20 cellular contexts compared by ENCODE assay signal in the genomic region with DNA sequence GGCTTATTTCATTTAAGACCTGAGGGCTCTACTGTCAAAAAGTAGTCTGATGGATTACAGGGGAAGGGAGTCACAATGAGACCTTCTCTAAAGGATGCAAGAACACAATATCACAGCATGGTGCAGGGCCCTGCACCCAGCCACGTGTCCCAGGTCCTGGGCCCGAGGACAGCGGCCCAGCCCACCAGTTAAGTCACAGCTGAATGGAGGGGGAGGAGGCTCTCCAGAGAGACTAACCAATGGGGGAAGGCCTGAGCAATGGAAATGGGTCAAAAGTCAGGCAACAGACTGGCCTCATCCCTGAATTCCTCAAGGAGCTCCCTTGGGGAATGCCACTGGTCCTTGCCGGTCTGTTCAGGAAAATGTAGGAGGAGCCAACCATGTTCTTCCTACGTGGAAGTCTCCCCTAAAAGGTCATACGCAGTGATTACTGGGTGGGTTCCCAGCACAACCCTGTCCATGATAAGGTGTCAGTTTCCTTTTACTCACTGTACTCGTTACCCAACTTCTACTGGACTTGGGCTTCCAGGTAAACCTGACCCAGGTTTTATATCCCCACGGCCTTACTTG. TPM values are rescaled to one million over a fixed set of nuclear protein-coding genes. Genes with fewer than 3 reads are reported as not detected.
DNase-seq lines count a peak whose midpoint lies in the region; ATAC-seq and TF ChIP-seq lines count a peak whose summit lies in the region.
"Had no signal": no experiment of that assay in that cellular context is flagged by ENCODE, and none has a peak within 500 bp of the region (broad histone marks: within the 10 kb centered on the region; RNA-seq: fewer than 3 reads in every experiment).

No MANE protein-coding gene starts in this region.

- WGBS in mesendoderm (ENCODE audit: extremely low coverage, insufficient coverage, low lambda C conversion rate): no CpG with 5 or more reads among the region's 8 CpGs

- TF ChIP-seq CTCF in GM23338 (conservative IDR thresholded peaks at IDR 0.05; ENCODE audit: low read depth in 2 of 2) (no peak), NB4 (IDR thresholded peaks at IDR 0.05; ENCODE audit: low read depth, low read length) (no peak), coronary artery (IDR thresholded peaks at IDR 0.05) (no peak)

- H3K27me3 ChIP-seq in GM23338 (ENCODE audit: insufficient read depth) (no peaks in the 10 kb centered on the region), mesendoderm (ENCODE audit: insufficient read depth, low read length, poor library complexity) (no peaks in the 10 kb centered on the region)

- H3K4me3 ChIP-seq in GM23338 (no peak overlapping the region), NB4 (ENCODE audit: low read depth, low read length) (no peak overlapping the region), coronary artery (no peak overlapping the region), mesendoderm (ENCODE audit: low read length) (no peak overlapping the region)
- H3K4me3 ChIP-seq: GM12878 had no signal

- no peak overlapping the region for H2BK15ac ChIP-seq in mesendoderm (replicated peaks; ENCODE audit: low read depth)

- no peaks in the 10 kb centered on the region for H4K20me1 ChIP-seq in GM23338 (replicated peaks; ENCODE audit: insufficient read depth)

- no peaks in the 10 kb centered on the region for H3K79me2 ChIP-seq in GM23338 (replicated peaks; ENCODE audit: insufficient read depth)
- H3K79me2 ChIP-seq in mesendoderm (ENCODE audit: control insufficient read depth, insufficient read depth, low read length): no peaks in the 10 kb centered on the region

- 0 out of 3 replicates have a peak, but pooled peaks cover under 1% of the 10 kb centered on the region for H3K9me3 Mint-ChIP-seq in GM23338

- no peaks in the 10 kb centered on the region; the same call in 2 of the 3 replicates for H3K4me1 Mint-ChIP-seq in GM23338
- H3K4me1 Mint-ChIP-seq: CD4-positive, CD25-positive, alpha-beta regulatory T cell; IgD-negative memory B cell had no signal

- no peak overlapping the region for H4K5ac ChIP-seq in mesendoderm (ENCODE audit: low read length)

- H3K4me2 ChIP-seq in GM23338: no peak overlapping the region
- H3K4me2 ChIP-seq in mesendoderm (ENCODE audit: low read length): no peak overlapping the region

- no peak overlapping the region for H3K4me3 Mint-ChIP-seq in GM23338
- H3K4me3 Mint-ChIP-seq: CD4-positive, CD25-positive, alpha-beta regulatory T cell; IgD-negative memory B cell had no signal

- H3K79me1 ChIP-seq in mesendoderm (ENCODE audit: low read length): no peaks in the 10 kb centered on the region

- H3K18ac ChIP-seq in mesendoderm (ENCODE audit: low read length): no peak overlapping the region

- H2AK5ac ChIP-seq in mesendoderm (ENCODE audit: low read length): no peak overlapping the region

- ATAC-seq in GM23338: peak; percentile 34; the same call in 2 of the 3 replicates
- no peak for ATAC-seq in GM18517 (IDR thresholded peaks at IDR 0.05; ENCODE audit: unreplicated experiment)
- ATAC-seq: GM12878, Panc1, SK-N-SH treated with all-trans-retinoic acid at 6 μM for 48 hours had no signal

- TF ChIP-seq POLR2A in NB4 (IDR thresholded peaks at IDR 0.05; ENCODE audit: extremely low read depth, insufficient read length): no peak

- H3K9me2 ChIP-seq in GM23338 (ENCODE audit: insufficient read depth): no peaks in the 10 kb centered on the region

- peaks cover 7% of the 10 kb centered on the region for H3K27me3 Mint-ChIP-seq in GM23338 (ENCODE audit: insufficient read depth, low read depth, poor library complexity)

- H3K36me3 Mint-ChIP-seq in GM23338 (ENCODE audit: low read depth): no peaks in the 10 kb centered on the region
- H3K36me3 Mint-ChIP-seq: CD4-positive, CD25-positive, alpha-beta regulatory T cell had no signal

- H2BK120ac ChIP-seq in mesendoderm (ENCODE audit: low read depth, low read length): no peak overlapping the region

- H3K36me3 ChIP-seq in GM23338 (ENCODE audit: insufficient read depth) (no peaks in the 10 kb centered on the region), mesendoderm (ENCODE audit: control insufficient read depth, insufficient read depth, low read length) (no peaks in the 10 kb centered on the region)

- no peak overlapping the region for H2AFZ ChIP-seq in GM23338

- no peak overlapping the region for H3K27ac ChIP-seq in GM23338 (ENCODE audit: low read depth)
- peak overlapping the region; percentile 29 to 66 for H3K27ac ChIP-seq in coronary artery
- no peak overlapping the region for H3K27ac ChIP-seq in mesendoderm (ENCODE audit: low read depth, low read length)

- H3K4me1 ChIP-seq in GM23338 (ENCODE audit: insufficient read depth) (no peaks in the 10 kb centered on the region), mesendoderm (ENCODE audit: control insufficient read depth, low read depth, low read length) (no peaks in the 10 kb centered on the region)

- no peak overlapping the region for H2BK5ac ChIP-seq in mesendoderm (ENCODE audit: low read length)

- H3K27ac Mint-ChIP-seq in GM23338: no peak overlapping the region
- H3K27ac Mint-ChIP-seq: CD4-positive, CD25-positive, alpha-beta regulatory T cell; IgD-negative memory B cell had no signal

- no peak overlapping the region for H3K23ac ChIP-seq in mesendoderm (ENCODE audit: low read length)

- H3K9ac ChIP-seq in mesendoderm (ENCODE audit: low read length): no peak overlapping the region

- no peak overlapping the region for H3K4ac ChIP-seq in mesendoderm (ENCODE audit: low read depth, low read length)

- peak; percentile 11 for DNase-seq in GM23338 (ENCODE audit: low spot score)
- peak; percentile 28 for DNase-seq in NB4 (ENCODE audit: low read depth)
- peak; percentile 58 for DNase-seq in coronary artery (ENCODE audit: low spot score)
- peak; percentile 33 for DNase-seq in mesendoderm
- DNase-seq in activated effector memory CD4-positive, alpha-beta T cell treated with anti-CD3 and anti-CD28 coated beads, Interleukin-2, amount 50 U/mL, for 16 hours: no peak
- no peak for DNase-seq in mucosa of gallbladder (ENCODE audit: low spot score)
- DNase-seq in NCI-H774 (lab: John Stamatoyannopoulos, UW): no peak
- DNase-seq: CD4-positive, CD25-positive, alpha-beta regulatory T cell; DMS79 treated with DMSO at 0.1 percent for 48 hours; HCEC 1CT; Karpas-422; MV-4-11; NCI-H187; NCI-H748 treated with DMSO at 0.1 percent for 48 hours; SIG-M5 had no signal

- H3K56ac ChIP-seq in mesendoderm (ENCODE audit: low read length): no peak overlapping the region

- no peak overlapping the region for H4K8ac ChIP-seq in mesendoderm (ENCODE audit: low read depth, low read length)

- H3F3A ChIP-seq in GM23338 (replicated peaks; ENCODE audit: low read depth): no peaks in the 10 kb centered on the region

TF ChIP-seq in GM23338, 12 proteins besides CTCF, POLR2A, EP300 and RAD21:
- no peak for TF ChIP-seq ZNF331 (CRISPR knock-in tag; IDR thresholded peaks at IDR 0.05; ENCODE audit: low read depth)
- no peak for TF ChIP-seq JUNB (IDR thresholded peaks at IDR 0.05; ENCODE audit: unreplicated experiment)
- TF ChIP-seq CREB1 (CRISPR knock-in tag; IDR thresholded peaks at IDR 0.05; ENCODE audit: low read depth): no peak
- no peak for TF ChIP-seq NANOG (IDR thresholded peaks at IDR 0.05; ENCODE audit: borderline replicate concordance)
- TF ChIP-seq ZNF114 (CRISPR knock-in tag; IDR thresholded peaks at IDR 0.05): no peak
- no peak for TF ChIP-seq EZH2phosphoT487 (IDR thresholded peaks at IDR 0.05; ENCODE audit: unreplicated experiment)
- TF ChIP-seq REST (IDR thresholded peaks at IDR 0.05; ENCODE audit: unreplicated experiment): no peak

RNA-seq across cellular contexts. Expression of gene CCDC3, which starts 28.3 kb away (rescaled TPM):
- 4.5 and 5.2 TPM in 2 replicates for total RNA-seq in GM23338 (2014; rRNA removed; shearing (Covaris generic))
- polyA plus RNA-seq in GM23338 (2016; fragmentation: Nextera tagmentation; extraction: Ambion mirVana): 1.4 and 1.9 TPM in 2 replicates
- 5.5 TPM for polyA plus RNA-seq in mesendoderm (2013, experiment 1 of 2)
- polyA plus RNA-seq in mesendoderm (2013, experiment 2 of 2): 5.9 TPM
- 304 TPM for total RNA-seq in mucosa of gallbladder
- polyA plus RNA-seq: CD4-positive, CD25-positive, alpha-beta regulatory T cell; GM12878; IgD-negative memory B cell had no signal

Comparison
In these comparisons a context has a peak if more than half of its experiments do, and no peak if none do; other contexts are left out.
1. DNase-seq: peak in GM23338 (single experiment), NB4 (single experiment), coronary artery (single experiment) and mesendoderm (single experiment); none in activated effector memory CD4-positive, alpha-beta T cell treated with anti-CD3 and anti-CD28 coated beads, Interleukin-2, amount 50 U/mL, for 16 hours (single experiment), mucosa of gallbladder (single experiment) and NCI-H774 (single experiment).
2. H3K27ac ChIP-seq: peak in coronary artery (2 of 2); none in GM23338 (single experiment) and mesendoderm (single experiment).
3. RNA of gene CCDC3, which starts 28.3 kb away (total RNA-seq): 304 TPM in mucosa of gallbladder (single experiment); 4.5 to 5.2 TPM in GM23338; every median in the first group is over 10 times any median in the second.